Comparison of ENCODE assay signal across 13 cellular contexts in genomic region chr22:39454385-39454871, GRCh38. TPM values are rescaled to one million over a fixed set of nuclear protein-coding genes. Genes with fewer than 3 reads are reported as not detected.
A peak's percentile ranks its signal among the peaks of the same experiment; 100 is the strongest.
DNase-seq lines count a peak whose midpoint lies in the region; ATAC-seq and TF ChIP-seq lines count a peak whose summit lies in the region.
"Had no signal": no experiment of that assay in that cellular context is flagged by ENCODE, and none has a peak within 500 bp of the region (broad histone marks: within the 10 kb centered on the region; RNA-seq: fewer than 3 reads in every experiment).

No MANE protein-coding gene starts in this region.

- no peak overlapping the region for H3K9ac ChIP-seq in IMR-90 (ENCODE audit: low read depth, low read length)

- CTCF ChIA-PET in IMR-90 (lab: Yijun Ruan, JAX) = no interaction called here
- CTCF ChIA-PET in WTC11 (lab: Charles Lee) = interaction anchor here (0.7 to 2.6 kb wide), 14 partner anchors 8 to 145 kb away, joined by 3 to 21 read pairs (median 3); partner anchors contain the start of genes ATF4, MIEF1 and TAB1

- intact Hi-C loops in IMR-90 (cut with micrococcal nuclease) (no loop called here), left lung (cut with DNase I) (no loop called here)

- H3K27me3 ChIP-seq in IMR-90 (ENCODE audit: control insufficient read depth, insufficient read depth, low read length) = peaks cover 43% of the 10 kb centered on the region
- peaks cover 14 to 47% of the 10 kb centered on the region in 2 donors for H3K27me3 ChIP-seq in left lung

- ATAC-seq in IMR-90 (ENCODE audit: low read depth) = peak; percentile 27; the same call in 1 of the 2 replicates
- peak; percentile 16 for ATAC-seq in WTC11
- ATAC-seq in left lung = peak; percentile 41
- ATAC-seq in HG03354 (IDR thresholded peaks at IDR 0.05; ENCODE audit: poor library complexity, severe bottlenecking, unreplicated experiment) = no peak

- H3K4ac ChIP-seq in IMR-90 (ENCODE audit: low read depth, low read length) = no peak overlapping the region

- no peak overlapping the region for H2BK20ac ChIP-seq in IMR-90 (ENCODE audit: low read depth, low read length)

- DNase-seq in IMR-90 (no peak), WTC11 (ENCODE audit: low spot score) (no peak), left lung (no peak), substantia nigra (lab: John Stamatoyannopoulos, UW) (no peak)
- DNase-seq in activated naive CD4-positive, alpha-beta T cell treated with anti-CD3 and anti-CD28 coated beads, Interleukin-2, amount 50 U/mL, for 16 hours = no peak
- DNase-seq in activated naive CD8-positive, alpha-beta T cell treated with anti-CD3 and anti-CD28 coated beads for 36 hours = no peak
- DNase-seq: activated T-cell treated with anti-CD3 and anti-CD28 coated beads, Interleukin-2, amount 50 U/mL, for 1 hour; central memory CD4-positive, alpha-beta T cell; NCI-H1436; T1000; uterus had no signal

- H3K4me1 Mint-ChIP-seq in WTC11 = peaks cover 39% of the 10 kb centered on the region
- H3K4me1 Mint-ChIP-seq in activated naive CD8-positive, alpha-beta T cell treated with anti-CD3 and anti-CD28 coated beads for 36 hours = peaks cover 17% of the 10 kb centered on the region

- H4K5ac ChIP-seq in IMR-90 (ENCODE audit: low read depth, low read length) = no peak overlapping the region

- H3K14ac ChIP-seq in IMR-90 (replicated peaks; ENCODE audit: low read depth, low read length) = no peak overlapping the region

- no peak overlapping the region for H3K27ac ChIP-seq in IMR-90 (ENCODE audit: insufficient read depth, low read length)
- H3K27ac ChIP-seq in left lung = no peak overlapping the region
- H3K27ac ChIP-seq in substantia nigra (ENCODE audit: low read depth, low read length, poor library complexity, severe bottlenecking) = peak overlapping the region; percentile 58
- H3K27ac ChIP-seq: prostate gland, uterus had no signal

- BruUV-seq in IMR-90 (replicated peaks; lab: Mats Ljungman, UMichigan) = no TSS peak

- no peaks in the 10 kb centered on the region for H3K79me1 ChIP-seq in IMR-90 (ENCODE audit: low read depth in 1 of 2, low read length in 2 of 2)

- H2BK5ac ChIP-seq in IMR-90 (ENCODE audit: low read depth, low read length, poor library complexity, severe bottlenecking) = no peak overlapping the region

- H4K20me1 ChIP-seq in IMR-90 (ENCODE audit: insufficient read depth, low read length) = no peaks in the 10 kb centered on the region

- H3K36me3 ChIP-seq in IMR-90 (ENCODE audit: control insufficient read depth, insufficient read depth, low read length) (no peaks in the 10 kb centered on the region), left lung (no peaks in the 10 kb centered on the region)
- H3K36me3 ChIP-seq: prostate gland, uterus had no signal

- in situ Hi-C loops in IMR-90 (cut with MboI; ENCODE audit: low sequenced_read_pairs) = no loop called here

- no peak overlapping the region; the same call in 1 of the 2 replicates for H3K27ac Mint-ChIP-seq in WTC11
- no peak overlapping the region for H3K27ac Mint-ChIP-seq in activated naive CD8-positive, alpha-beta T cell treated with anti-CD3 and anti-CD28 coated beads for 36 hours

- no peak overlapping the region for H2BK120ac ChIP-seq in IMR-90 (ENCODE audit: low read depth, low read length)

- TF ChIP-seq POLR2A in IMR-90 (IDR thresholded peaks at IDR 0.05; ENCODE audit: low read depth, low read length) = no peak

- 0 out of 2 replicates have a peak overlapping the region, but pooled peaks have one; percentile 1 for H2AK5ac ChIP-seq in IMR-90 (ENCODE audit: low read depth, low read length)

- no peak for TF ChIP-seq RAD21 in IMR-90 (IDR thresholded peaks at IDR 0.05; ENCODE audit: low read length)

- H3K23ac ChIP-seq in IMR-90 (ENCODE audit: low read depth, low read length) = no peak overlapping the region

- no peaks in the 10 kb centered on the region for H3K9me3 ChIP-seq in IMR-90 (ENCODE audit: control insufficient read depth, insufficient read depth, low read length)
- no peaks in the 10 kb centered on the region for H3K9me3 ChIP-seq in left lung
- H3K9me3 ChIP-seq: prostate gland, uterus had no signal

- H3K4me3 ChIP-seq in IMR-90 (ENCODE audit: insufficient read depth, low read depth, low read length) = no peak overlapping the region
- H3K4me3 ChIP-seq in left lung = no peak overlapping the region
- H3K4me3 ChIP-seq: prostate gland, uterus had no signal

- H3K4me3 Mint-ChIP-seq in WTC11 = peak overlapping the region; percentile 17; the same call in 1 of the 2 replicates
- no peak overlapping the region for H3K4me3 Mint-ChIP-seq in activated naive CD8-positive, alpha-beta T cell treated with anti-CD3 and anti-CD28 coated beads for 36 hours

- H3K27me3 Mint-ChIP-seq in WTC11 (ENCODE audit: low read depth) = peaks cover 47% of the 10 kb centered on the region
- H3K27me3 Mint-ChIP-seq in activated naive CD8-positive, alpha-beta T cell treated with anti-CD3 and anti-CD28 coated beads for 36 hours = peaks cover 23% of the 10 kb centered on the region

- H4K91ac ChIP-seq in IMR-90 (ENCODE audit: insufficient read depth, low read depth, low read length) = no peak overlapping the region

- H3K4me2 ChIP-seq in IMR-90 (ENCODE audit: low read depth, low read length) = no peak overlapping the region

- H3K9me3 Mint-ChIP-seq in WTC11 = no peaks in the 10 kb centered on the region
- H3K9me3 Mint-ChIP-seq in activated naive CD8-positive, alpha-beta T cell treated with anti-CD3 and anti-CD28 coated beads for 36 hours = peaks cover 3% of the 10 kb centered on the region

- no peaks in the 10 kb centered on the region for H3K36me3 Mint-ChIP-seq in WTC11
- H3K36me3 Mint-ChIP-seq in activated naive CD8-positive, alpha-beta T cell treated with anti-CD3 and anti-CD28 coated beads for 36 hours = peaks cover 6% of the 10 kb centered on the region

- H2BK15ac ChIP-seq in IMR-90 (ENCODE audit: low read depth, low read length) = no peak overlapping the region

- TF ChIP-seq CTCF in IMR-90 (conservative IDR thresholded peaks at IDR 0.05; ENCODE audit: low read depth, low read length) (no peak), WTC11 (IDR thresholded peaks at IDR 0.05) (no peak), left lung (IDR thresholded peaks at IDR 0.05) (no peak)

- no peak overlapping the region for H4K8ac ChIP-seq in IMR-90 (ENCODE audit: low read depth in 2 of 2, low read length in 2 of 2)

- no peak overlapping the region for H3K18ac ChIP-seq in IMR-90 (ENCODE audit: low read depth, low read length)

- POLR2A ChIA-PET in IMR-90 (lab: Charles Lee; ENCODE audit: unreplicated experiment) (no interaction called here), WTC11 (lab: Charles Lee) (interaction anchor here (0.5 to 1.2 kb wide), 3 partner anchors 66 to 72 kb away, joined by 3 to 5 read pairs (median 3); partner anchors contain the start of gene ATF4)

- no peak overlapping the region for H3K56ac ChIP-seq in IMR-90 (ENCODE audit: extremely low read depth, insufficient read depth, low read length)

- dilution Hi-C loops in IMR-90 (cut with HindIII; ENCODE audit: low sequenced_read_pairs, unreplicated experiment) = no loop called here

- H3K4me1 ChIP-seq in IMR-90 (ENCODE audit: control insufficient read depth, insufficient read depth, low read length) (peaks cover 8% of the 10 kb centered on the region; the same call in 1 of the 2 replicates), left lung (peaks cover 3 to 13% of the 10 kb centered on the region in 2 donors)
- H3K4me1 ChIP-seq: prostate gland, uterus had no signal

- peak overlapping the region; percentile 58 for H2AFZ ChIP-seq in IMR-90 (replicated peaks; ENCODE audit: low read length, poor library complexity)

- no peaks in the 10 kb centered on the region; the same call in none of the 2 replicates for H3K9me1 ChIP-seq in IMR-90 (ENCODE audit: insufficient read depth, low read length)

- H2AK9ac ChIP-seq in IMR-90 (replicated peaks; ENCODE audit: low read depth, low read length, poor library complexity) = peak overlapping the region; percentile 55

- 35% methylated on average over 4 of the region's 7 CpGs; no CpG with 5 or more reads in 1 of the 2 experiments for WGBS in IMR-90 (ENCODE audit: extremely low coverage in 2 of 2, insufficient read length in 1 of 2), 2 experiments

TF ChIP-seq in IMR-90, 13 proteins besides CTCF, POLR2A, EP300 and RAD21 (continues in another document):
- TF ChIP-seq FOS (IDR thresholded peaks at IDR 0.05; ENCODE audit: low read depth, low read length) (no peak), BHLHE40 (IDR thresholded peaks at IDR 0.05; ENCODE audit: low read depth, low read length) (no peak), MAZ (IDR thresholded peaks at IDR 0.05; ENCODE audit: borderline replicate concordance, low read depth, low read length) (no peak), CHD1 (IDR thresholded peaks at IDR 0.05; ENCODE audit: low read depth, low read length) (no peak), NFE2L2 (IDR thresholded peaks at IDR 0.05; ENCODE audit: low read depth, low read length) (no peak)

TF ChIP-seq in WTC11, 78 proteins besides CTCF, POLR2A, EP300 and RAD21 (continues in another document):
- TF ChIP-seq IRF2 (CRISPR knock-in tag; IDR thresholded peaks at IDR 0.05; ENCODE audit: borderline replicate concordance, low read depth) (no peak), SP1 (CRISPR knock-in tag; conservative IDR thresholded peaks at IDR 0.05) (no peak)

RNA-seq across cellular contexts. Expression of gene MGAT3, which starts 2.4 kb away (rescaled TPM):
- total RNA-seq in IMR-90 (2012; rRNA removed) (0.28 and 0.36 TPM in 2 replicates), WTC11 (2021) (10.3 to 11.4 TPM (median 11.4 TPM) in 3 replicates), left lung (1 to 10 TPM; 6.7 to 8.8 TPM)
- 1.1 TPM in 2 replicates for polyA plus RNA-seq in IMR-90 (2012; rRNA removed)
- polyA plus RNA-seq in IMR-90 (2012; cell fraction: cytosol; rRNA removed) = 0.38 and 0.99 TPM in 2 replicates
- 1.0 and 1.5 TPM in 2 replicates for polyA plus RNA-seq in IMR-90 (2012; cell fraction: nucleus; rRNA removed; ENCODE audit: low replicate concordance)
- total RNA-seq in activated naive CD8-positive, alpha-beta T cell treated with anti-CD3 and anti-CD28 coated beads for 36 hours = 1 to 10 TPM; 1.0 to 1.2 TPM

RNA-seq across cellular contexts. Expression of gene MIEF1, which starts 47.7 kb away (rescaled TPM):
- 9.7 and 12.2 TPM in 2 replicates for total RNA-seq in IMR-90 (2012; rRNA removed)
- 15.0 and 16.9 TPM in 2 replicates for polyA plus RNA-seq in IMR-90 (2012; rRNA removed)
- polyA plus RNA-seq in IMR-90 (2012; cell fraction: cytosol; rRNA removed) = 9.7 and 13.5 TPM in 2 replicates
- polyA plus RNA-seq in IMR-90 (2012; cell fraction: nucleus; rRNA removed; ENCODE audit: low replicate concordance) = 8.6 and 12.3 TPM in 2 replicates
- total RNA-seq in WTC11 (2021) = 31.5 to 38.7 TPM (median 31.9 TPM) in 3 replicates
- total RNA-seq in left lung = 10 to 100 TPM; 16.1 to 27.2 TPM
- 10 to 100 TPM; 62.9 to 65.0 TPM for total RNA-seq in activated naive CD8-positive, alpha-beta T cell treated with anti-CD3 and anti-CD28 coated beads for 36 hours

RNA-seq across cellular contexts. Expression of gene TAB1, which starts 54.8 kb away (rescaled TPM):
- total RNA-seq in IMR-90 (2012; rRNA removed) (7.2 and 9.9 TPM in 2 replicates), WTC11 (2021) (36.8 to 38.3 TPM (median 38.0 TPM) in 3 replicates), left lung (10 to 100 TPM; 20.5 to 21.5 TPM)
- polyA plus RNA-seq in IMR-90 (2012; rRNA removed) = 18.8 and 26.0 TPM in 2 replicates
- 32.3 and 42.2 TPM in 2 replicates for polyA plus RNA-seq in IMR-90 (2012; cell fraction: cytosol; rRNA removed)
- 24.3 and 49.5 TPM in 2 replicates for polyA plus RNA-seq in IMR-90 (2012; cell fraction: nucleus; rRNA removed; ENCODE audit: low replicate concordance)
- 10 to 100 TPM; 17.1 to 18.2 TPM for total RNA-seq in activated naive CD8-positive, alpha-beta T cell treated with anti-CD3 and anti-CD28 coated beads for 36 hours
